In the genomic region with DNA sequence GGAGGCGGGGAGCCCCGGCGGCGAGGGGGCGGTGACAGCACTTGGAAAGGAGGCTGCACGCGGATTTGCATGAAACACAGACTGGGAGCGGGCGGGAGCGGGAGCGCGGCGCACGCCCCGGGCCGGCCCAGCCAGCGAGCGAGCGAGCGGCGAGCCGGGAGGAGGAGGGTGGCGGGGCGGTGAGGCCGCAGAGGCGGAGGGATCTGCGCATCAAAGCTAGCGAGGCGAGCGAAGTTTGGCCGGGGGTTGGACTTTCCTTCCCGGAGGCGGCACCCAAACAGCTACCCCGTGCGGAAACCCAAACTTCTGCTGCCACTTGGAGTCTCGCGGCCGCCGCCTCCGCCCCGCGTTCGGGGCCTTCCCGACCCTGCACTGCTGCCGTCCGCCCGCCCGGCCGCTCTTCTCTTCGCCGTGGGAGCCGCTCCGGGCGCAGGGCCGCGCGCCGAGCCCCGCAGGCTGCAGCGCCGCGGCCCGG, we compare ENCODE assay signal across 8 cellular contexts. TPM values are rescaled to one million over a fixed set of nuclear protein-coding genes. Genes with fewer than 3 reads are reported as not detected.
DNase-seq lines count a peak whose midpoint lies in the region; ATAC-seq and TF ChIP-seq lines count a peak whose summit lies in the region.

A gene (plus strand): TSS at position 72 of the 475 bp plus-strand sequence. CDS start 553 bp downstream, outside the sequence.

- H3K79me2 ChIP-seq in trophoblast cell (ENCODE audit: control insufficient read depth, insufficient read depth, low read length, poor library complexity), result peaks cover 26% of the 10 kb centered on the region

- H3K18ac ChIP-seq in trophoblast cell (ENCODE audit: low read length), result peak within 1 kb of the TSS; percentile 80

- peak within 1 kb of the TSS; percentile 94 for H3K14ac ChIP-seq in trophoblast cell (ENCODE audit: low read length)

- peak within 1 kb of the TSS; percentile 77 for H3K4ac ChIP-seq in trophoblast cell (ENCODE audit: low read depth, low read length)

- ATAC-seq in CD8-positive, alpha-beta T cell, result peak; percentile 63
- ATAC-seq in GM19455 (IDR thresholded peaks at IDR 0.05; ENCODE audit: unreplicated experiment), result peak; percentile 54

- H2BK5ac ChIP-seq in trophoblast cell (ENCODE audit: low read depth, low read length, poor library complexity), result peak within 1 kb of the TSS; percentile 95

- H2AFZ ChIP-seq in trophoblast cell (ENCODE audit: insufficient read depth, low read length, poor library complexity), result peak within 1 kb of the TSS; percentile 72

- H3K79me1 ChIP-seq in trophoblast cell (ENCODE audit: low read length), result peaks cover 26% of the 10 kb centered on the region

- peak within 1 kb of the TSS; percentile 87 for H3K4me3 Mint-ChIP-seq in CD8-positive, alpha-beta T cell
- peak within 1 kb of the TSS; percentile 97 for H3K4me3 Mint-ChIP-seq in type B pancreatic cell

- no peaks in the 10 kb centered on the region for H3K27me3 Mint-ChIP-seq in CD8-positive, alpha-beta T cell (ENCODE audit: low read depth)
- peaks cover 8% of the 10 kb centered on the region for H3K27me3 Mint-ChIP-seq in type B pancreatic cell

- peak within 1 kb of the TSS; percentile 65 for H3K4me2 ChIP-seq in trophoblast cell (ENCODE audit: low read length)

- H3K36me3 Mint-ChIP-seq in CD8-positive, alpha-beta T cell, result peaks cover 4% of the 10 kb centered on the region
- H3K36me3 Mint-ChIP-seq in type B pancreatic cell, result peaks cover 3% of the 10 kb centered on the region

- H2BK120ac ChIP-seq in trophoblast cell (ENCODE audit: insufficient read depth, low read length, poor library complexity), result peak within 1 kb of the TSS; percentile 87

- peak within 1 kb of the TSS; percentile 75 for H3K27ac Mint-ChIP-seq in CD8-positive, alpha-beta T cell
- H3K27ac Mint-ChIP-seq in type B pancreatic cell, result peak within 1 kb of the TSS; percentile 95

- H3K27ac ChIP-seq in CD8-positive, alpha-beta T cell (ENCODE audit: low read depth, low read length), result peak within 1 kb of the TSS; percentile 44
- H3K27ac ChIP-seq in HUES64 (ENCODE audit: low read depth, low read length), result peak within 1 kb of the TSS; percentile 85
- peak within 1 kb of the TSS; percentile 28 for H3K27ac ChIP-seq in adipose tissue (ENCODE audit: low read depth, low read length)
- H3K27ac ChIP-seq in cardiac muscle cell, result peak within 1 kb of the TSS; percentile 93
- H3K27ac ChIP-seq in trophoblast cell (ENCODE audit: low read depth, low read length), result peak within 1 kb of the TSS; percentile 94

- no peak for TF ChIP-seq CTCF in CD8-positive, alpha-beta T cell (IDR thresholded peaks at IDR 0.05)
- TF ChIP-seq CTCF in cardiac muscle cell (IDR thresholded peaks at IDR 0.05; ENCODE audit: low read depth, low read length) (no peak), type B pancreatic cell (conservative IDR thresholded peaks at IDR 0.05) (no peak)

- H4K91ac ChIP-seq in trophoblast cell (ENCODE audit: low read depth, low read length), result peak within 1 kb of the TSS; percentile 97

- no peak within 1 kb of the TSS for H3K23ac ChIP-seq in trophoblast cell (ENCODE audit: low read length)

- peak within 1 kb of the TSS; percentile 76 for H4K12ac ChIP-seq in trophoblast cell (ENCODE audit: low read depth, low read length)

- H3K4me3 ChIP-seq in CD8-positive, alpha-beta T cell (ENCODE audit: low read depth, low read length), result peak within 1 kb of the TSS; percentile 86
- H3K4me3 ChIP-seq in HUES64 (ENCODE audit: low read length) (peak within 1 kb of the TSS; percentile 81), cardiac muscle cell (peak within 1 kb of the TSS; percentile 66), trophoblast cell (ENCODE audit: low read depth, low read length) (peak within 1 kb of the TSS; percentile 79)

- intact Hi-C loops in CD8-positive, alpha-beta T cell (cut with DNase I, micrococcal nuclease), result loop anchor here (2.0 to 10.0 kb wide), 6 partner anchors 37 to 769 kb away; a partner anchor contains a TSS

- H3K36me3 ChIP-seq in CD8-positive, alpha-beta T cell (ENCODE audit: insufficient read depth, low read length), result no peaks in the 10 kb centered on the region
- H3K36me3 ChIP-seq in HUES64 (ENCODE audit: insufficient read depth, low read length) (no peaks in the 10 kb centered on the region), cardiac muscle cell (no peaks in the 10 kb centered on the region), trophoblast cell (ENCODE audit: control insufficient read depth in 1 of 2, insufficient read depth in 2 of 2, low read length in 2 of 2) (no peaks in the 10 kb centered on the region)

- under 1% methylated on average over 63 of the region's 63 CpGs for WGBS in HUES64
- WGBS in adipose tissue, 3 donors, result 0 to 1% (median 1%) methylated on average over 47 to 63 of the region's 63 CpGs
- no CpG with 5 or more reads among the region's 63 CpGs for WGBS in trophoblast cell (ENCODE audit: extremely low coverage, insufficient coverage, insufficient read length)

- DNase-seq in CD8-positive, alpha-beta T cell, result peak; percentile 38 to 84 (median 69)
- peak; percentile 86 for DNase-seq in SW480 (ENCODE audit: low spot score)
- DNase-seq in cardiac muscle cell (ENCODE audit: low read depth in 1 of 2, low spot score in 1 of 2), result peak; percentile 93 to 99
- DNase-seq in trophoblast cell, result peak; percentile 93 to 96
- DNase-seq in type B pancreatic cell (ENCODE audit: extremely low spot score, unreplicated experiment), result peak; percentile 90

- H3K9ac ChIP-seq in HUES64 (ENCODE audit: low read depth, low read length), result peak within 1 kb of the TSS; percentile 81
- peak within 1 kb of the TSS; percentile 74 for H3K9ac ChIP-seq in trophoblast cell (ENCODE audit: low read length)

- H4K8ac ChIP-seq in trophoblast cell (ENCODE audit: low read depth, low read length), result peak within 1 kb of the TSS; percentile 91

- H3K9me3 ChIP-seq in CD8-positive, alpha-beta T cell (ENCODE audit: low read length), result no peaks in the 10 kb centered on the region
- no peaks in the 10 kb centered on the region for H3K9me3 ChIP-seq in HUES64 (ENCODE audit: insufficient read depth, low read depth, low read length)
- H3K9me3 ChIP-seq in cardiac muscle cell (ENCODE audit: low read depth), result no peaks in the 10 kb centered on the region
- H3K9me3 ChIP-seq in trophoblast cell (ENCODE audit: insufficient read depth, low read depth, low read length), result no peaks in the 10 kb centered on the region

- POLR2A ChIA-PET in CD8-positive, alpha-beta T cell (lab: Charles Lee), result interaction anchor here (0.6 to 2.0 kb wide), 13 partner anchors 11 to 83 kb away, joined by 3 to 10 read pairs (median 4); no protein-coding TSS in a partner anchor

- CTCF ChIA-PET in CD8-positive, alpha-beta T cell (lab: Charles Lee), result interaction anchor here (1.7 to 6.7 kb wide), 2 partner anchors 16 to 80 kb away, joined by 3 to 44 read pairs; no protein-coding TSS in a partner anchor

- H2BK12ac ChIP-seq in trophoblast cell (ENCODE audit: low read length), result peak within 1 kb of the TSS; percentile 87

- H3K27me3 ChIP-seq in CD8-positive, alpha-beta T cell (ENCODE audit: insufficient read depth, low read length), result no peaks in the 10 kb centered on the region
- H3K27me3 ChIP-seq in HUES64 (ENCODE audit: insufficient read depth, low read length) (peaks cover 40% of the 10 kb centered on the region), cardiac muscle cell (peaks cover 5% of the 10 kb centered on the region), trophoblast cell (ENCODE audit: insufficient read depth, low read length) (no peaks in the 10 kb centered on the region)

- H3K4me1 Mint-ChIP-seq in CD8-positive, alpha-beta T cell (ENCODE audit: low read depth), result peaks cover 49% of the 10 kb centered on the region
- peaks cover 48% of the 10 kb centered on the region for H3K4me1 Mint-ChIP-seq in type B pancreatic cell (ENCODE audit: unreplicated experiment)

- H3K9me3 Mint-ChIP-seq in CD8-positive, alpha-beta T cell, result no peaks in the 10 kb centered on the region
- H3K9me3 Mint-ChIP-seq in type B pancreatic cell, result no peaks in the 10 kb centered on the region

- peak within 1 kb of the TSS; percentile 85 for H2AK5ac ChIP-seq in trophoblast cell (ENCODE audit: low read length)

- peaks cover 37% of the 10 kb centered on the region for H3K4me1 ChIP-seq in CD8-positive, alpha-beta T cell (ENCODE audit: insufficient read depth, low read length)
- peaks cover 39% of the 10 kb centered on the region for H3K4me1 ChIP-seq in HUES64 (ENCODE audit: insufficient read depth, low read length)
- peaks cover 40% of the 10 kb centered on the region for H3K4me1 ChIP-seq in cardiac muscle cell (ENCODE audit: low read depth)
- peaks cover 20 to 23% of the 10 kb centered on the region in 2 experiments for H3K4me1 ChIP-seq in trophoblast cell (ENCODE audit: control insufficient read depth in 1 of 2, insufficient read depth in 2 of 2, low read length in 2 of 2)

RNA-seq across cellular contexts. Expression of the gene that starts here (rescaled TPM):
- 10 to 100 TPM; 25.4 to 29.0 TPM for total RNA-seq in CD8-positive, alpha-beta T cell
- polyA plus RNA-seq in HUES64 (2013, experiment 1 of 2), result 10.1 TPM
- 14.0 TPM for polyA plus RNA-seq in HUES64 (2013, experiment 2 of 2)
- polyA plus RNA-seq in adipose tissue (10 to 100 TPM in 2 of 3 donors, 1 to 10 TPM in 1; 8.5 to 45.3 (median 27.7) TPM), cardiac muscle cell (16.3 and 26.1 TPM in 2 replicates)
- total RNA-seq in cardiac muscle cell (25.9 and 29.2 TPM in 2 replicates), type B pancreatic cell (ENCODE audit: low replicate concordance) (52.0 and 59.0 TPM in 2 replicates)
- 49.5 and 54.4 TPM in 2 replicates for polyA plus RNA-seq in trophoblast cell (2013)

Comparison
In these comparisons a context has a peak if more than half of its experiments do, and no peak if none do; other contexts are left out.
1. Peak in every context shown above with its lines: DNase-seq, ATAC-seq, H3K4me3 ChIP-seq and H3K27ac ChIP-seq.
2. H3K27ac ChIP-seq: peak in every context shown above with its lines; median percentile 94 in trophoblast cell; 93 in cardiac muscle cell; 85 in HUES64; 44 in CD8-positive, alpha-beta T cell; 28 in adipose tissue.